In genomic region chr6:73956305-73956704, GRCh38 we compare ENCODE assay signal across 34 cellular contexts.
"Had no signal": no experiment of that assay in that cellular context is flagged by ENCODE, and none has a peak within 500 bp of the region (broad histone marks: within the 10 kb centered on the region; RNA-seq: fewer than 3 reads in every experiment).

No MANE protein-coding gene starts in this region.

- H3K27me3 ChIP-seq: MG63 had no signal

- H3K36me3 ChIP-seq: MG63 had no signal

- H3K4me3 ChIP-seq: MG63 had no signal

- H3K9me3 ChIP-seq: MG63 had no signal

- DNase-seq: Karpas-422, Kasumi-1, MG63, MM.1S, MV-4-11, NCI-H1092, NCI-H1092 treated with DMSO at 0.1 percent for 48 hours, NCI-H1105, NCI-H1105 treated with DMSO at 0.1 percent for 48 hours, NCI-H1417, NCI-H1417 treated with DMSO at 0.1 percent for 48 hours, NCI-H1436, NCI-H1436 treated with DMSO at 0.1 percent for 48 hours, NCI-H146, NCI-H1694, NCI-H1694 treated with DMSO at 0.1 percent for 48 hours, NCI-H187, NCI-H187 treated with DMSO at 0.1 percent for 48 hours, NCI-H1930, NCI-H2029, NCI-H2029 treated with DMSO at 0.1 percent for 48 hours, NCI-H2081, NCI-H2081 treated with DMSO at 0.1 percent for 48 hours, NCI-H2107, NCI-H2171, NCI-H2171 treated with DMSO at 0.1 percent for 48 hours, NCI-H2227 treated with DMSO at 0.1 percent for 48 hours, NCI-H226, NCI-H345, NCI-H446, NCI-H446 treated with DMSO at 0.1 percent for 48 hours, NCI-H510A, NCI-H510A treated with DMSO at 0.1 percent for 48 hours, NCI-H524 had no signal
